In the genomic region with DNA sequence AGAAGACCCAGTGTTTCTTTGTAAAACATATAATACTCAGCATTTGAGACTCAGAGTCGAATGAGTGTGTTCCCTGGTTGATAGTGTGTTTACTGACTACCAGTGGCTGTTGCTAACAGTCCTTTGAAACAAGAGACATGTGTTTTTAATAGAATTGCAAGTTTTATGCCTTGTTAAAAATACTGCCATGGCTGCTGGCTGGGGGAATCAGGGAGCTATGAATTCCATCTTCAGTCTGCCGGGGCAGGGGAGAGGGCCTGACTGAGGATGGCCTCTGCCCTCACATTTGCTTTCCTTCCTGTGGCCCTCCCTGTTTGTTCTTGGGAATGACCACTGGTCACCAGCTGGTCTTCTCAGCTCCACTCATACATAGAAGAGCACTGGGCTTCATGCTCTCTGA, we compare ENCODE assay signal across 20 cellular contexts.
DNase-seq lines count a peak whose midpoint lies in the region; ATAC-seq and TF ChIP-seq lines count a peak whose summit lies in the region.
"Had no signal": no experiment of that assay in that cellular context is flagged by ENCODE, and none has a peak within 500 bp of the region (broad histone marks: within the 10 kb centered on the region; RNA-seq: fewer than 3 reads in every experiment).

No MANE protein-coding gene starts in this region.

- peak overlapping the region; percentile 61 to 92 (median 78) for H3K27ac Mint-ChIP-seq in nephron

- H3K4me1 Mint-ChIP-seq in nephron, result peaks cover 26% of the 10 kb centered on the region

- TF ChIP-seq EP300 in SK-N-SH (IDR thresholded peaks at IDR 0.05; ENCODE audit: borderline replicate concordance in 1 of 2, low read depth in 1 of 2, low read length in 1 of 2), result no peak
- no peak for TF ChIP-seq EP300 in gastroesophageal sphincter (IDR thresholded peaks at IDR 0.05)

- no peak overlapping the region for H3K4me2 ChIP-seq in SK-N-SH

- H4K20me1 ChIP-seq in SK-N-SH (ENCODE audit: insufficient read depth), result no peaks in the 10 kb centered on the region

- no peak overlapping the region for H2AFZ ChIP-seq in SK-N-SH (ENCODE audit: low read depth)

- H3K27me3 ChIP-seq in SK-N-SH (ENCODE audit: insufficient read depth) (peaks cover 14% of the 10 kb centered on the region; the same call in 1 of the 2 replicates), left ventricle myocardium inferior (ENCODE audit: low read depth) (no peaks in the 10 kb centered on the region), gastroesophageal sphincter (no peaks in the 10 kb centered on the region)
- H3K27me3 ChIP-seq: Peyer's patch had no signal

- no peaks in the 10 kb centered on the region for H3K9me3 Mint-ChIP-seq in nephron

- peak overlapping the region in 1 of 2 experiments; percentile 99; a peak in 2 of 4 replicates for H3K27ac ChIP-seq in SK-N-SH (ENCODE audit: low read depth in 2 of 2, low read length in 1 of 2)
- peak overlapping the region; percentile 58 for H3K27ac ChIP-seq in left ventricle myocardium inferior (replicated peaks)
- H3K27ac ChIP-seq in coronary artery, result no peak overlapping the region
- no peak overlapping the region for H3K27ac ChIP-seq in gastroesophageal sphincter
- H3K27ac ChIP-seq: C4-2B, Peyer's patch had no signal

- TF ChIP-seq POLR2A in gastroesophageal sphincter (IDR thresholded peaks at IDR 0.05), result no peak

- H3K9me2 ChIP-seq in SK-N-SH, result no peaks in the 10 kb centered on the region

- DNase-seq in AG10803 (ENCODE audit: low read depth) (peak; percentile 9), SK-N-SH (peak; percentile 40), left ventricle myocardium inferior (no peak), coronary artery (ENCODE audit: low spot score) (no peak), AG20443 (ENCODE audit: low spot score) (no peak), LoVo (ENCODE audit: low spot score) (no peak)
- DNase-seq: AML-193; DMS79; KBM-7; NCI-H1694 treated with DMSO at 0.1 percent for 48 hours; NCI-H2107; NCI-H510A; NCI-H748 treated with DMSO at 0.1 percent for 48 hours; NK-92 treated with Interleukin-12 subunit alpha and Interleukin-12 subunit beta, amount 100 ng/mL, for 24 hours; Peyer's patch; SHP77 had no signal

- no peaks in the 10 kb centered on the region for H3K9me3 ChIP-seq in SK-N-SH
- H3K9me3 ChIP-seq in left ventricle myocardium inferior (replicated peaks), result no peaks in the 10 kb centered on the region
- no peaks in the 10 kb centered on the region for H3K9me3 ChIP-seq in gastroesophageal sphincter
- H3K9me3 ChIP-seq: Peyer's patch had no signal

- H3K9ac ChIP-seq in SK-N-SH, result no peak overlapping the region

- ATAC-seq in gastroesophageal sphincter, result no peak
- ATAC-seq: HepG2 had no signal

- no peaks in the 10 kb centered on the region for H3K79me2 ChIP-seq in SK-N-SH (ENCODE audit: insufficient read depth)

- H3F3A ChIP-seq in SK-N-SH (replicated peaks; ENCODE audit: insufficient read depth), result no peaks in the 10 kb centered on the region

- no peaks in the 10 kb centered on the region for H3K36me3 Mint-ChIP-seq in nephron (ENCODE audit: low read depth)

- CTCF ChIA-PET in SK-N-SH (lab: Yijun Ruan, JAX), result interaction anchor here (0.7 to 4.6 kb wide), 5 partner anchors 60 to 374 kb away, joined by 3 to 26 read pairs (median 3); no protein-coding TSS in a partner anchor

- 24% methylated on average over 2 of the region's 2 CpGs for WGBS in SK-N-SH (ENCODE audit: low lambda C conversion rate)
- WGBS in gastroesophageal sphincter (ENCODE audit: low coverage in 1 of 2), 2 donors, result 37 to 39% methylated on average over 2 of the region's 2 CpGs

- peaks cover 0 to 26% of the 10 kb centered on the region in 2 experiments; a peak in 2 of 4 replicates for H3K4me1 ChIP-seq in SK-N-SH (ENCODE audit: control insufficient read depth in 1 of 2, insufficient read depth in 2 of 2, low read depth in 1 of 2, low read length in 1 of 2)
- peaks cover 36% of the 10 kb centered on the region for H3K4me1 ChIP-seq in left ventricle myocardium inferior
- no peaks in the 10 kb centered on the region for H3K4me1 ChIP-seq in gastroesophageal sphincter
- H3K4me1 ChIP-seq: Peyer's patch had no signal

- H3K4me3 Mint-ChIP-seq in nephron, result no peak overlapping the region

- no peak; the same call in 1 of the 2 replicates for TF ChIP-seq RAD21 in SK-N-SH (IDR thresholded peaks at IDR 0.05; ENCODE audit: low read length)

- H3K27me3 Mint-ChIP-seq in nephron (ENCODE audit: low read depth), result peaks cover 4% of the 10 kb centered on the region

- no peaks in the 10 kb centered on the region for H3K36me3 ChIP-seq in SK-N-SH (replicated peaks in 1 of 2; ENCODE audit: control insufficient read depth in 1 of 2, insufficient read depth in 2 of 2, low read length in 1 of 2)
- no peaks in the 10 kb centered on the region for H3K36me3 ChIP-seq in left ventricle myocardium inferior
- H3K36me3 ChIP-seq in gastroesophageal sphincter, result no peaks in the 10 kb centered on the region
- H3K36me3 ChIP-seq: Peyer's patch had no signal

- intact Hi-C loops in left ventricle myocardium inferior (cut with micrococcal nuclease), result no loop called here

- H3K4me3 ChIP-seq in AG10803 (ENCODE audit: low read length) (no peak overlapping the region), SK-N-SH (ENCODE audit: low read depth in 2 of 2, low read length in 1 of 2) (no peak overlapping the region), left ventricle myocardium inferior (no peak overlapping the region), coronary artery (no peak overlapping the region), gastroesophageal sphincter (no peak overlapping the region)
- H3K4me3 ChIP-seq: Peyer's patch had no signal

- POLR2A ChIA-PET in SK-N-SH (lab: Yijun Ruan, JAX), result interaction anchor here (1.7 kb wide), 1 partner anchor 106 kb away, joined by 5 read pairs; no protein-coding TSS in a partner anchor

- TF ChIP-seq CTCF in AG10803 (conservative IDR thresholded peaks at IDR 0.05; ENCODE audit: low read length) (no peak), SK-N-SH (IDR thresholded peaks at IDR 0.05) (no peak), left ventricle myocardium inferior (IDR thresholded peaks at IDR 0.05; ENCODE audit: borderline replicate concordance) (no peak), nephron (IDR thresholded peaks at IDR 0.05; ENCODE audit: unreplicated experiment in 3 of 3) (no peak), coronary artery (IDR thresholded peaks at IDR 0.05) (no peak), gastroesophageal sphincter (IDR thresholded peaks at IDR 0.05) (no peak)

TF ChIP-seq in SK-N-SH, 30 proteins besides CTCF, POLR2A, EP300 and RAD21:
- TF ChIP-seq TAF1 (IDR thresholded peaks at IDR 0.05; ENCODE audit: borderline replicate concordance, low read depth, low read length) (no peak), CHD2 (IDR thresholded peaks at IDR 0.05; ENCODE audit: low read length, partially characterized antibody) (peak; percentile 10), REST (IDR thresholded peaks at IDR 0.05; ENCODE audit: low read depth, low read length) (no peak), MXI1 (IDR thresholded peaks at IDR 0.05; ENCODE audit: low read depth, low read length) (no peak)
TF ChIP-seq in SK-N-SH: peak in this region for 1.

Comparison
In these comparisons a context has a peak if more than half of its experiments do, and no peak if none do; other contexts are left out.
1. DNase-seq: peak in AG10803 (single experiment) and SK-N-SH (single experiment); none in left ventricle myocardium inferior (single experiment), coronary artery (single experiment), AG20443 (single experiment) and LoVo (single experiment).